ENCODE assay signal across 1 cellular context in genomic region chrX:154458116-154458953, GRCh38.
TF ChIP-seq lines count a peak whose summit lies in the region.

Gene PLXNA3, plus strand, starts transcription at chrX:154458281. Its CDS starts 1,903 bp downstream, at chrX:154460184.

TF ChIP-seq in endothelial cell of umbilical vein, 7 proteins besides CTCF, POLR2A, EP300 and RAD21 (continued from another document):
- TF ChIP-seq GATA2 (IDR thresholded peaks at IDR 0.05; ENCODE audit: insufficient read depth, insufficient read length, low read depth, low read length), result no peak
